ENCODE assay signal across 1 cellular context in the genomic region with DNA sequence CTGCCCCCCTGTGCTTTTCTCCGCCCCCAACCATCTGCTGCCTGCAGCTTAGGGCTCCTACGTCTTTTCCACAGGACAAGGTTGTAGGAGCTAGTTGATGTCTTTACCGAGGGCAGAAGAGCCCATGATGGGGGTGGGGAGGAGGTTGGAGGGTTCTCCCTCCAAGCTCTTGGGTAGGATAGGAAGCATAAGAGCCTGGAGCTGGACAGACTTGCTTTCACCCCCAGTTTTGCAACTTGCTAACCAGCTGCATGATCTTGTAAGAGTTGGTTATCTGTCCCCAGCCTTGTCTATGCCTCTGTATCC.
TF ChIP-seq lines count a peak whose summit lies in the region.

No MANE protein-coding gene starts in this region.

TF ChIP-seq in endothelial cell of umbilical vein, 7 proteins besides CTCF, POLR2A, EP300 and RAD21:
- TF ChIP-seq EZH2 (IDR thresholded peaks at IDR 0.05; ENCODE audit: borderline replicate concordance, low read depth, low read length, severe bottlenecking) (no peak), JUN (IDR thresholded peaks at IDR 0.05; ENCODE audit: borderline replicate concordance, insufficient read depth, insufficient read length, low read depth) (no peak), GATA2 (IDR thresholded peaks at IDR 0.05; ENCODE audit: insufficient read depth, insufficient read length, low read depth, low read length) (no peak), MYC (IDR thresholded peaks at IDR 0.05; ENCODE audit: low read depth, low read length) (no peak), POLR2AphosphoS5 (IDR thresholded peaks at IDR 0.05; ENCODE audit: insufficient read depth, low read depth, low read length) (no peak), FOS (IDR thresholded peaks at IDR 0.05; ENCODE audit: borderline replicate concordance, insufficient read depth, low read length) (no peak)
- TF ChIP-seq, protein P1, sequence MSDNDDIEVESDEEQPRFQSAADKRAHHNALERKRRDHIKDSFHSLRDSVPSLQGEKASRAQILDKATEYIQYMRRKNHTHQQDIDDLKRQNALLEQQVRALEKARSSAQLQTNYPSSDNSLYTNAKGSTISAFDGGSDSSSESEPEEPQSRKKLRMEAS (IDR thresholded peaks at IDR 0.05; ENCODE audit: insufficient read depth, insufficient read length) = no peak
